20 cellular contexts compared by ENCODE assay signal in the genomic region with DNA sequence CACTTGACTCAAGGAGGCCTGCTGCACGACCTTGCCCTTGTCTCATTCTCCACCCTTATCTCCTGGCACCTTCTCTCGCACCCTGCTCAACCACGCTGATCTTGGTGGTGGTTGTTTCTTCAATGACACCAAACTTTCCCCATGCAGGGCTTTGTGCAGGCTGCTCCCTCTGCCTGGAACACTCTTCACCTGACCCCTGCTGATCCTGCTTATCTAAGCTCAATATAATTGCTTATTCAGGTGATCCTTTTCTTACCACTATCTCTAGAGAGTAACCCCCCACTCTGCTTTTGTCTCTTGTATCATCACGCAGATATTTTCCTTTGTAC.
A peak's percentile ranks its signal among the peaks of the same experiment; 100 is the strongest.
DNase-seq lines count a peak whose midpoint lies in the region; ATAC-seq, FAIRE-seq and TF ChIP-seq lines count a peak whose summit lies in the region.
"Had no signal": no experiment of that assay in that cellular context is flagged by ENCODE, and none has a peak within 500 bp of the region (broad histone marks: within the 10 kb centered on the region; RNA-seq: fewer than 3 reads in every experiment).

No MANE protein-coding gene starts in this region.

- H3K36me3 Mint-ChIP-seq in endothelial cell (ENCODE audit: low read depth, unreplicated experiment) (no peaks in the 10 kb centered on the region), neural progenitor cell (no peaks in the 10 kb centered on the region)
- H3K36me3 Mint-ChIP-seq: CD4-positive, CD25-positive, alpha-beta regulatory T cell; CD8-positive, alpha-beta memory T cell had no signal

- H3K9me3 ChIP-seq in neural progenitor cell (ENCODE audit: low read depth) = no peaks in the 10 kb centered on the region
- H3K9me3 ChIP-seq: BE2C, HAP-1 had no signal

- H4K20me1 ChIP-seq in neural progenitor cell (ENCODE audit: low read depth) = no peaks in the 10 kb centered on the region

- no peak for FAIRE-seq in frontal cortex (lab: Jason Lieb, UNC)
- FAIRE-seq: A204.1, GM12878 had no signal

- H3K4me3 ChIP-seq in neural progenitor cell = no peak overlapping the region
- H3K4me3 ChIP-seq: GM12878, HAP-1 had no signal

- no peaks in the 10 kb centered on the region for H3K79me2 ChIP-seq in neural progenitor cell (ENCODE audit: low read depth)

- TF ChIP-seq CTCF in endothelial cell (IDR thresholded peaks at IDR 0.05; ENCODE audit: unreplicated experiment) = no peak
- no peak for TF ChIP-seq CTCF in neural progenitor cell (IDR thresholded peaks at IDR 0.05)

- no peak overlapping the region for H3K4me2 ChIP-seq in neural progenitor cell

- DNase-seq in NCI-H345 treated with DMSO at 0.1 percent for 48 hours (lab: John Stamatoyannopoulos, UW; ENCODE audit: unreplicated experiment) (peak; percentile 32), endothelial cell (ENCODE audit: low spot score) (peak; percentile 1), neural progenitor cell (ENCODE audit: low spot score) (no peak), dermis blood vessel endothelial cell (no peak), frontal cortex (ENCODE audit: low spot score in 2 of 2) (no peak)
- DNase-seq: ACHN; BE2C; CD4-positive, CD25-positive, alpha-beta regulatory T cell; CD8-positive, alpha-beta memory T cell; COR-L47; DMS 273 treated with DMSO at 0.1 percent for 48 hours; DMS53; DND-41; EL had no signal

- H3K27ac ChIP-seq in neural progenitor cell = no peak overlapping the region
- H3K27ac ChIP-seq: HL-60 had no signal

- ATAC-seq in HG02981 (IDR thresholded peaks at IDR 0.05; ENCODE audit: unreplicated experiment) = no peak
- no peak for ATAC-seq in GM21786 (IDR thresholded peaks at IDR 0.05; ENCODE audit: unreplicated experiment)
- ATAC-seq: GM12878 had no signal

- H3K4me1 Mint-ChIP-seq in endothelial cell (ENCODE audit: unreplicated experiment) = peaks cover 25% of the 10 kb centered on the region
- peaks cover 52% of the 10 kb centered on the region for H3K4me1 Mint-ChIP-seq in neural progenitor cell
- H3K4me1 Mint-ChIP-seq: CD4-positive, CD25-positive, alpha-beta regulatory T cell; CD8-positive, alpha-beta memory T cell had no signal

- H3K36me3 ChIP-seq in neural progenitor cell = no peaks in the 10 kb centered on the region
- H3K36me3 ChIP-seq: BE2C, HAP-1 had no signal

- H3K27me3 ChIP-seq in neural progenitor cell = no peaks in the 10 kb centered on the region
- H3K27me3 ChIP-seq: BE2C had no signal

- peaks cover 1% of the 10 kb centered on the region for H3K4me1 ChIP-seq in neural progenitor cell
- H3K4me1 ChIP-seq: BE2C, HAP-1 had no signal

- H3K27ac Mint-ChIP-seq in endothelial cell (ENCODE audit: unreplicated experiment) (no peak overlapping the region), neural progenitor cell (peak overlapping the region; percentile 1)
- H3K27ac Mint-ChIP-seq: CD4-positive, CD25-positive, alpha-beta regulatory T cell; CD8-positive, alpha-beta memory T cell had no signal

- H3K9ac ChIP-seq in neural progenitor cell = no peak overlapping the region

- H3K9me3 Mint-ChIP-seq in endothelial cell (ENCODE audit: unreplicated experiment) (no peaks in the 10 kb centered on the region), neural progenitor cell (no peaks in the 10 kb centered on the region)

- H2AFZ ChIP-seq in neural progenitor cell (replicated peaks) = no peak overlapping the region

- peaks cover 11% of the 10 kb centered on the region for H3K27me3 Mint-ChIP-seq in endothelial cell (ENCODE audit: unreplicated experiment)
- peaks cover 14% of the 10 kb centered on the region for H3K27me3 Mint-ChIP-seq in neural progenitor cell (ENCODE audit: insufficient read depth, low read depth)

- no peak overlapping the region for H3K4me3 Mint-ChIP-seq in endothelial cell (ENCODE audit: unreplicated experiment)
- H3K4me3 Mint-ChIP-seq in neural progenitor cell = no peak overlapping the region
- H3K4me3 Mint-ChIP-seq: CD4-positive, CD25-positive, alpha-beta regulatory T cell had no signal

- no peaks in the 10 kb centered on the region for H3F3A ChIP-seq in neural progenitor cell (ENCODE audit: low read depth)

Comparison
In these comparisons a context has a peak if more than half of its experiments do, and no peak if none do; other contexts are left out.
1. DNase-seq: peak in NCI-H345 treated with DMSO at 0.1 percent for 48 hours (single experiment) and endothelial cell (single experiment); none in neural progenitor cell (single experiment), dermis blood vessel endothelial cell (single experiment) and frontal cortex (0 of 2).